ENCODE assay signal across 8 cellular contexts in the genomic region with DNA sequence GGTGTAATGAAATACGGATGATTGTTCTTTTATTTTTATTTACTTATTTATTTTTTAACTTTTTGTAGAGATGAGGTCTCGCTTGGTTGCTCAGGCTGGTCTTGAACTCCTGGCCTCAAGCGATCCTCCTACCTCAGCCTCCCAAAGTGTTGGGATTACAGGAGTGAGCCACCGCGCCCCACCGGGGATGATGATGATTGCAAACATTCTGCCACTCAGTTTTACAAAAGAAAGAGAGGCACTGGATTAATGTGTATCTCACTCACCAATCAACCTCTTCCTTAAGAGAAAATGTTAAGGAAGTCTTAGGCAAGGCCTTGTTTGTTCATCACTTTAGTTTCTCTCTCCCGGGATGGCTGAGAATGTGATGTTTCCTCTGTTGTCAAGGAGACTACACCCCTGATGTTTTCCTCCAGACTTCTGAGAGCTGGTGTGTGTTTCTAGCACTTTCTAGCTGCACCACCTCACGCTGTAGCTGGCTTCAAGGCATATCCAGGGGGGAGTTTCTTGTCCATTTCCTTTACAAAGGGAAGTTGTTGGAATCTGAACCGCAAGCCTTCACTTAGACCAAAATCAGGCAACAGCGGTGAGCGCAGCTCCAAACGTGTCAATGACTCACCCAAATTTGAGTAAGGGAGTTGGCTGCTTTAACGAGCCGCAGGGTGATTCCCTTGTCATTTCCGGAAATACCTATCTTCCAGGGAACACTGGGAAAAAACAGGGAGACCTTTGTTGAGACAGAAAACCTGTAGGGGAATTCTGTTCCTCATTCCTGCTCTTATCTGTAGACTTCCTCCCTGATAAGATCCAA. TPM values are rescaled to one million over a fixed set of nuclear protein-coding genes. Genes with fewer than 3 reads are reported as not detected.
DNase-seq lines count a peak whose midpoint lies in the region; ATAC-seq and TF ChIP-seq lines count a peak whose summit lies in the region.

No MANE protein-coding gene starts in this region.

- H3K9ac ChIP-seq in MM.1S (ENCODE audit: low read length) (peak overlapping the region; percentile 97), subcutaneous abdominal adipose tissue (ENCODE audit: low read length in 5 of 5) (peak overlapping the region; percentile 91 to 98 (median 95))

- H3F3A ChIP-seq in MM.1S (ENCODE audit: insufficient read depth, low read length), result peaks cover 68% of the 10 kb centered on the region

- H2AFZ ChIP-seq in MM.1S (ENCODE audit: low read length), result no peak overlapping the region

- H3K27me3 ChIP-seq in CD8-positive, alpha-beta T cell (ENCODE audit: insufficient read depth, low read length), result no peaks in the 10 kb centered on the region
- no peaks in the 10 kb centered on the region for H3K27me3 ChIP-seq in MM.1S (replicated peaks; ENCODE audit: insufficient read depth, low read length)
- no peaks in the 10 kb centered on the region for H3K27me3 ChIP-seq in effector memory CD4-positive, alpha-beta T cell (replicated peaks; ENCODE audit: control insufficient read depth, insufficient read depth, low read length, poor library complexity, severe bottlenecking)
- H3K27me3 ChIP-seq in subcutaneous abdominal adipose tissue (ENCODE audit: control insufficient read depth in 5 of 5, insufficient read depth in 4 of 5, low read length in 5 of 5), result no peaks in the 10 kb centered on the region

- no peaks in the 10 kb centered on the region for H3K27me3 Mint-ChIP-seq in CD8-positive, alpha-beta T cell (ENCODE audit: low read depth)
- H3K27me3 Mint-ChIP-seq in mesothelial cell of epicardium (ENCODE audit: low read depth), result no peaks in the 10 kb centered on the region

- no peak overlapping the region for H3K4me3 ChIP-seq in CD8-positive, alpha-beta T cell (ENCODE audit: low read depth, low read length)
- peak overlapping the region; percentile 93 for H3K4me3 ChIP-seq in MM.1S (ENCODE audit: low read length)
- peak overlapping the region; percentile 64 for H3K4me3 ChIP-seq in effector memory CD4-positive, alpha-beta T cell (ENCODE audit: insufficient read depth, low read depth, low read length, poor library complexity, severe bottlenecking)
- H3K4me3 ChIP-seq in subcutaneous abdominal adipose tissue (ENCODE audit: low read depth in 1 of 5, low read length in 5 of 5), result peak overlapping the region; percentile 84 to 90 (median 86)

- POLR2A ChIA-PET in CD8-positive, alpha-beta T cell (lab: Charles Lee), result interaction anchor here (0.8 to 0.9 kb wide), 2 partner anchors 43 to 283 kb away, joined by 3 to 4 read pairs; a partner anchor contains a TSS

- H3K4me1 ChIP-seq in CD8-positive, alpha-beta T cell (ENCODE audit: insufficient read depth, low read length), result peaks cover 56% of the 10 kb centered on the region
- H3K4me1 ChIP-seq in MM.1S (ENCODE audit: low read length) (peaks cover 46% of the 10 kb centered on the region), subcutaneous abdominal adipose tissue (ENCODE audit: control insufficient read depth in 5 of 5, insufficient read depth in 5 of 5, low read length in 5 of 5) (peaks cover 9 to 75% (median 58%) of the 10 kb centered on the region in 5 donors)
- peaks cover 60% of the 10 kb centered on the region for H3K4me1 ChIP-seq in effector memory CD4-positive, alpha-beta T cell (ENCODE audit: control insufficient read depth, insufficient read depth, low read length, poor library complexity, severe bottlenecking)

- H3K9me2 ChIP-seq in MM.1S (replicated peaks; ENCODE audit: insufficient read depth, low read length), result no peaks in the 10 kb centered on the region

- peaks cover 61% of the 10 kb centered on the region for H3K79me2 ChIP-seq in MM.1S (ENCODE audit: low read length)

- TF ChIP-seq CTCF in CD8-positive, alpha-beta T cell (IDR thresholded peaks at IDR 0.05), result no peak
- TF ChIP-seq CTCF in MM.1S (IDR thresholded peaks at IDR 0.05; ENCODE audit: low read length), result no peak
- TF ChIP-seq CTCF in mesothelial cell of epicardium (IDR thresholded peaks at IDR 0.05; ENCODE audit: unreplicated experiment), result no peak

- peaks cover 54% of the 10 kb centered on the region for H3K4me1 Mint-ChIP-seq in CD8-positive, alpha-beta T cell (ENCODE audit: low read depth)
- peaks cover 24% of the 10 kb centered on the region for H3K4me1 Mint-ChIP-seq in mesothelial cell of epicardium

- peak; percentile 1 for ATAC-seq in CD8-positive, alpha-beta T cell
- no peak for ATAC-seq in GM18498 (IDR thresholded peaks at IDR 0.05; ENCODE audit: unreplicated experiment)
- no peak for ATAC-seq in GM18520 (IDR thresholded peaks at IDR 0.05; ENCODE audit: unreplicated experiment)

- H3K36me3 ChIP-seq in CD8-positive, alpha-beta T cell (ENCODE audit: insufficient read depth, low read length), result no peaks in the 10 kb centered on the region
- H3K36me3 ChIP-seq in MM.1S (replicated peaks; ENCODE audit: insufficient read depth, low read length) (no peaks in the 10 kb centered on the region; the same call in 1 of the 2 replicates), subcutaneous abdominal adipose tissue (ENCODE audit: control insufficient read depth in 5 of 5, insufficient read depth in 5 of 5, low read length in 5 of 5) (peaks cover 0 to 7% (median 0%) of the 10 kb centered on the region in 5 donors)
- no peaks in the 10 kb centered on the region for H3K36me3 ChIP-seq in effector memory CD4-positive, alpha-beta T cell (ENCODE audit: control insufficient read depth, insufficient read depth, low read length)

- CTCF ChIA-PET in CD8-positive, alpha-beta T cell (lab: Charles Lee), result interaction anchor here (0.7 to 3.2 kb wide), 5 partner anchors 14 to 155 kb away, joined by 3 to 23 read pairs (median 3); no protein-coding TSS in a partner anchor

- intact Hi-C loops in CD8-positive, alpha-beta T cell (cut with DNase I, micrococcal nuclease), result loop anchor here (1.0 to 10.0 kb wide), 6 partner anchors 36 to 1241 kb away; a partner anchor contains a TSS

- peak overlapping the region; percentile 96 for H3K4me2 ChIP-seq in MM.1S (ENCODE audit: low read depth, low read length)

- H3K9me3 ChIP-seq in CD8-positive, alpha-beta T cell (ENCODE audit: low read length), result no peaks in the 10 kb centered on the region
- no peaks in the 10 kb centered on the region for H3K9me3 ChIP-seq in MM.1S (replicated peaks; ENCODE audit: insufficient read depth, low read length)
- H3K9me3 ChIP-seq in effector memory CD4-positive, alpha-beta T cell (ENCODE audit: control insufficient read depth, low read length), result no peaks in the 10 kb centered on the region
- H3K9me3 ChIP-seq in subcutaneous abdominal adipose tissue (ENCODE audit: control insufficient read depth in 5 of 5, low read length in 5 of 5), result no peaks in the 10 kb centered on the region

- H3K27ac ChIP-seq in CD8-positive, alpha-beta T cell (ENCODE audit: low read depth, low read length), result peak overlapping the region; percentile 97
- H3K27ac ChIP-seq in MM.1S (ENCODE audit: low read length) (peak overlapping the region; percentile 95), subcutaneous abdominal adipose tissue (ENCODE audit: low read depth, low read length) (peak overlapping the region; percentile 99)
- peak overlapping the region; percentile 97 for H3K27ac ChIP-seq in effector memory CD4-positive, alpha-beta T cell (ENCODE audit: insufficient read depth, low read length, poor library complexity, severe bottlenecking)

- peak overlapping the region; percentile 86 for H3K4me3 Mint-ChIP-seq in CD8-positive, alpha-beta T cell
- peak overlapping the region; percentile 83 for H3K4me3 Mint-ChIP-seq in mesothelial cell of epicardium

- H3K27ac Mint-ChIP-seq in CD8-positive, alpha-beta T cell, result peak overlapping the region; percentile 96
- H3K27ac Mint-ChIP-seq in mesothelial cell of epicardium, result peak overlapping the region; percentile 98

- peaks cover 10% of the 10 kb centered on the region for H3K36me3 Mint-ChIP-seq in CD8-positive, alpha-beta T cell
- peaks cover 11% of the 10 kb centered on the region for H3K36me3 Mint-ChIP-seq in mesothelial cell of epicardium

- H4K20me1 ChIP-seq in MM.1S (ENCODE audit: insufficient read depth, low read length), result peaks cover 7% of the 10 kb centered on the region; the same call in 1 of the 2 replicates

- no peaks in the 10 kb centered on the region for H3K9me3 Mint-ChIP-seq in CD8-positive, alpha-beta T cell
- H3K9me3 Mint-ChIP-seq in mesothelial cell of epicardium, result no peaks in the 10 kb centered on the region

- peak; percentile 16 to 70 (median 60) for DNase-seq in CD8-positive, alpha-beta T cell
- DNase-seq in MM.1S (no peak), mesothelial cell of epicardium (ENCODE audit: low spot score in 2 of 2, unreplicated experiment in 2 of 2) (peak in 1 of 2 experiments; percentile 41)
- DNase-seq in activated CD4-positive, alpha-beta T cell treated with anti-CD3 and anti-CD28 coated beads, Interleukin-2, amount 50 U/mL, for 4 hours, result peak; percentile 35 to 43
- peak; percentile 72 to 74 (median 72) for DNase-seq in effector memory CD4-positive, alpha-beta T cell

RNA-seq across cellular contexts. Expression of a gene that starts 2.3 kb away (rescaled TPM):
- total RNA-seq in CD8-positive, alpha-beta T cell, result 10 to 100 TPM; 60.5 to 67.0 TPM
- total RNA-seq in mesothelial cell of epicardium, result 89.5 to 99.2 TPM (median 95.1 TPM) in 3 replicates
